8 cellular contexts compared by ENCODE assay signal in genomic region chr12:130747867-130748740, GRCh38. TPM values are rescaled to one million over a fixed set of nuclear protein-coding genes. Genes with fewer than 3 reads are reported as not detected.
DNase-seq lines count a peak whose midpoint lies in the region; ATAC-seq and TF ChIP-seq lines count a peak whose summit lies in the region.

No MANE protein-coding gene starts in this region.

- CTCF ChIA-PET in activated B cell treated with CpG ODN at 0.5 μM for 24 hours (lab: Charles Lee), result interaction anchor here (0.7 to 1.1 kb wide), 3 partner anchors 28 to 716 kb away, joined by 3 read pairs; no protein-coding TSS in a partner anchor

- peaks cover 11% of the 10 kb centered on the region for H3K4me1 Mint-ChIP-seq in activated B cell treated with CpG ODN at 0.5 μM for 24 hours

- TF ChIP-seq CTCF in activated B cell treated with CpG ODN at 0.5 μM for 24 hours (IDR thresholded peaks at IDR 0.05) (no peak), cardiac fibroblast (IDR thresholded peaks at IDR 0.05; ENCODE audit: low read depth, low read length) (peak; percentile 94)

- POLR2A ChIA-PET in activated B cell treated with CpG ODN at 0.5 μM for 24 hours (lab: Charles Lee), result no interaction called here

- H3K27ac Mint-ChIP-seq in activated B cell treated with CpG ODN at 0.5 μM for 24 hours, result no peak overlapping the region

- peaks cover 7% of the 10 kb centered on the region for H3K27me3 Mint-ChIP-seq in activated B cell treated with CpG ODN at 0.5 μM for 24 hours

- ATAC-seq in GM18861 (IDR thresholded peaks at IDR 0.05; ENCODE audit: unreplicated experiment) (peak; percentile 73), HG03097 (IDR thresholded peaks at IDR 0.05; ENCODE audit: low FRiP score, unreplicated experiment) (peak; percentile 84), activated B cell treated with CpG ODN at 0.5 μM for 24 hours (ENCODE audit: low read depth) (peak; percentile 47)

- H3K36me3 Mint-ChIP-seq in activated B cell treated with CpG ODN at 0.5 μM for 24 hours (ENCODE audit: low read depth), result no peaks in the 10 kb centered on the region

- DNase-seq in AG08395 (ENCODE audit: low spot score) (peak; percentile 74), NCI-H2196 (lab: John Stamatoyannopoulos, UW; ENCODE audit: unreplicated experiment) (peak; percentile 90), activated B cell treated with CpG ODN at 0.5 μM for 24 hours (peak; percentile 40), cardiac fibroblast (ENCODE audit: low read depth in 2 of 2) (peak; percentile 70 to 81), kidney tubule cell (ENCODE audit: low spot score) (peak; percentile 59)
- DNase-seq in stimulated activated CD4-positive, alpha-beta T cell treated with anti-CD3 and anti-CD28 coated beads, Interleukin-4, amount 100 ng/mL, for 24 hours, result peak; percentile 78

- no peak overlapping the region for H3K4me3 Mint-ChIP-seq in activated B cell treated with CpG ODN at 0.5 μM for 24 hours

- intact Hi-C loops in activated B cell treated with CpG ODN at 0.5 μM for 24 hours (cut with micrococcal nuclease), result loop anchor here (5.0 kb wide), 1 partner anchor 701 kb away; no protein-coding TSS in a partner anchor

- H3K4me3 ChIP-seq in cardiac fibroblast (replicated peaks in 1 of 2; ENCODE audit: low read depth in 2 of 2, low read length in 2 of 2), result no peak overlapping the region

- H3K9me3 Mint-ChIP-seq in activated B cell treated with CpG ODN at 0.5 μM for 24 hours, result peaks cover 5% of the 10 kb centered on the region

RNA-seq across cellular contexts. Expression of gene RIMBP2, which starts 32.0 kb away (rescaled TPM):
- total RNA-seq in activated B cell treated with CpG ODN at 0.5 μM for 24 hours, result not detected in 2 replicates

Comparison
In these comparisons a context has a peak if more than half of its experiments do, and no peak if none do; other contexts are left out.
1. DNase-seq: peak in every context shown above with its lines; median percentile 90 in NCI-H2196; 78 in stimulated activated CD4-positive, alpha-beta T cell treated with anti-CD3 and anti-CD28 coated beads, Interleukin-4, amount 100 ng/mL, for 24 hours; 76 in cardiac fibroblast; 74 in AG08395; 59 in kidney tubule cell; 40 in activated B cell treated with CpG ODN at 0.5 μM for 24 hours.